ENCODE assay signal across 1 cellular context in the genomic region with DNA sequence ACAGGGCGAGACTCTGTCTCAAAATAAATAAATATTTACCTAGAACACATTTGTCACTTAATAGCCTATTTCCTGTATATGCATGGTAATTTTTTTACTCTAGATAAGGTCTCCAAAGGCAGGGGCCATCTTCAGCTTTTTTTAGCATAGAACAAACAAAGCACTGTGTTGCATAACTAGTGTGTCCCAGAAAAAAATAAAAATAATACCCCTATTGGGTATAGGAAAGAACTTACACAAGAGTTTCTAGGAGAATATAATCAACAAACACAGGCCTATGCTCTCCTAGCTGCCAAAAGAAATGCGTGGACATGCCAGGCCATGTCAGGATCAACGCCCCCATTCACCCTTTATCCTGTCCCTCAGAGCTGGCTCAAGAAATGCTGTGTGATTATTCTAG.
TF ChIP-seq lines count a peak whose summit lies in the region.

No MANE protein-coding gene starts in this region.

TF ChIP-seq in HepG2, 621 proteins besides CTCF, POLR2A, EP300 and RAD21 (continued from another document and continues in another):
- TF ChIP-seq, protein P1, sequence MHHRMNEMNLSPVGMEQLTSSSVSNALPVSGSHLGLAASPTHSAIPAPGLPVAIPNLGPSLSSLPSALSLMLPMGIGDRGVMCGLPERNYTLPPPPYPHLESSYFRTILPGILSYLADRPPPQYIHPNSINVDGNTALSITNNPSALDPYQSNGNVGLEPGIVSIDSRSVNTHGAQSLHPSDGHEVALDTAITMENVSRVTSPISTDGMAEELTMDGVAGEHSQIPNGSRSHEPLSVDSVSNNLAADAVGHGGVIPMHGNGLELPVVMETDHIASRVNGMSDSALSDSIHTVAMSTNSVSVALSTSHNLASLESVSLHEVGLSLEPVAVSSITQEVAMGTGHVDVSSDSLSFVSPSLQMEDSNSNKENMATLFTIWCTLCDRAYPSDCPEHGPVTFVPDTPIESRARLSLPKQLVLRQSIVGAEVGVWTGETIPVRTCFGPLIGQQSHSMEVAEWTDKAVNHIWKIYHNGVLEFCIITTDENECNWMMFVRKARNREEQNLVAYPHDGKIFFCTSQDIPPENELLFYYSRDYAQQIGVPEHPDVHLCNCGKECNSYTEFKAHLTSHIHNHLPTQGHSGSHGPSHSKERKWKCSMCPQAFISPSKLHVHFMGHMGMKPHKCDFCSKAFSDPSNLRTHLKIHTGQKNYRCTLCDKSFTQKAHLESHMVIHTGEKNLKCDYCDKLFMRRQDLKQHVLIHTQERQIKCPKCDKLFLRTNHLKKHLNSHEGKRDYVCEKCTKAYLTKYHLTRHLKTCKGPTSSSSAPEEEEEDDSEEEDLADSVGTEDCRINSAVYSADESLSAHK (CRISPR knock-in tag; IDR thresholded peaks at IDR 0.05; ENCODE audit: borderline replicate concordance), result no peak
- TF ChIP-seq, protein P2, sequence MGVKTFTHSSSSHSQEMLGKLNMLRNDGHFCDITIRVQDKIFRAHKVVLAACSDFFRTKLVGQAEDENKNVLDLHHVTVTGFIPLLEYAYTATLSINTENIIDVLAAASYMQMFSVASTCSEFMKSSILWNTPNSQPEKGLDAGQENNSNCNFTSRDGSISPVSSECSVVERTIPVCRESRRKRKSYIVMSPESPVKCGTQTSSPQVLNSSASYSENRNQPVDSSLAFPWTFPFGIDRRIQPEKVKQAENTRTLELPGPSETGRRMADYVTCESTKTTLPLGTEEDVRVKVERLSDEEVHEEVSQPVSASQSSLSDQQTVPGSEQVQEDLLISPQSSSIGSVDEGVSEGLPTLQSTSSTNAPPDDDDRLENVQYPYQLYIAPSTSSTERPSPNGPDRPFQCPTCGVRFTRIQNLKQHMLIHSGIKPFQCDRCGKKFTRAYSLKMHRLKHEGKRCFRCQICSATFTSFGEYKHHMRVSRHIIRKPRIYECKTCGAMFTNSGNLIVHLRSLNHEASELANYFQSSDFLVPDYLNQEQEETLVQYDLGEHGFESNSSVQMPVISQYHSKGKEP (CRISPR knock-in tag; IDR thresholded peaks at IDR 0.05), result no peak
- no peak for TF ChIP-seq ZNF891 (CRISPR knock-in tag; IDR thresholded peaks at IDR 0.05)
- no peak for TF ChIP-seq ZSCAN21 (CRISPR knock-in tag; IDR thresholded peaks at IDR 0.05; ENCODE audit: borderline replicate concordance)
- TF ChIP-seq RAD51 (IDR thresholded peaks at IDR 0.05; ENCODE audit: borderline replicate concordance), result no peak
- TF ChIP-seq, protein P3, sequence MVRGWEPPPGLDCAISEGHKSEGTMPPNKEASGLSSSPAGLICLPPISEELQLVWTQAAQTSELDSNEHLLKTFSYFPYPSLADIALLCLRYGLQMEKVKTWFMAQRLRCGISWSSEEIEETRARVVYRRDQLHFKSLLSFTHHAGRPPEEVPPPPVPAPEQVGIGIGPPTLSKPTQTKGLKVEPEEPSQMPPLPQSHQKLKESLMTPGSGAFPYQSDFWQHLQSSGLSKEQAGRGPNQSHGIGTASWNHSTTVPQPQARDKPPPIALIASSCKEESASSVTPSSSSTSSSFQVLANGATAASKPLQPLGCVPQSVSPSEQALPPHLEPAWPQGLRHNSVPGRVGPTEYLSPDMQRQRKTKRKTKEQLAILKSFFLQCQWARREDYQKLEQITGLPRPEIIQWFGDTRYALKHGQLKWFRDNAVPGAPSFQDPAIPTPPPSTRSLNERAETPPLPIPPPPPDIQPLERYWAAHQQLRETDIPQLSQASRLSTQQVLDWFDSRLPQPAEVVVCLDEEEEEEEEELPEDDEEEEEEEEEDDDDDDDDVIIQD (CRISPR knock-in tag; IDR thresholded peaks at IDR 0.05; ENCODE audit: low read depth), result no peak
- TF ChIP-seq, protein P4, sequence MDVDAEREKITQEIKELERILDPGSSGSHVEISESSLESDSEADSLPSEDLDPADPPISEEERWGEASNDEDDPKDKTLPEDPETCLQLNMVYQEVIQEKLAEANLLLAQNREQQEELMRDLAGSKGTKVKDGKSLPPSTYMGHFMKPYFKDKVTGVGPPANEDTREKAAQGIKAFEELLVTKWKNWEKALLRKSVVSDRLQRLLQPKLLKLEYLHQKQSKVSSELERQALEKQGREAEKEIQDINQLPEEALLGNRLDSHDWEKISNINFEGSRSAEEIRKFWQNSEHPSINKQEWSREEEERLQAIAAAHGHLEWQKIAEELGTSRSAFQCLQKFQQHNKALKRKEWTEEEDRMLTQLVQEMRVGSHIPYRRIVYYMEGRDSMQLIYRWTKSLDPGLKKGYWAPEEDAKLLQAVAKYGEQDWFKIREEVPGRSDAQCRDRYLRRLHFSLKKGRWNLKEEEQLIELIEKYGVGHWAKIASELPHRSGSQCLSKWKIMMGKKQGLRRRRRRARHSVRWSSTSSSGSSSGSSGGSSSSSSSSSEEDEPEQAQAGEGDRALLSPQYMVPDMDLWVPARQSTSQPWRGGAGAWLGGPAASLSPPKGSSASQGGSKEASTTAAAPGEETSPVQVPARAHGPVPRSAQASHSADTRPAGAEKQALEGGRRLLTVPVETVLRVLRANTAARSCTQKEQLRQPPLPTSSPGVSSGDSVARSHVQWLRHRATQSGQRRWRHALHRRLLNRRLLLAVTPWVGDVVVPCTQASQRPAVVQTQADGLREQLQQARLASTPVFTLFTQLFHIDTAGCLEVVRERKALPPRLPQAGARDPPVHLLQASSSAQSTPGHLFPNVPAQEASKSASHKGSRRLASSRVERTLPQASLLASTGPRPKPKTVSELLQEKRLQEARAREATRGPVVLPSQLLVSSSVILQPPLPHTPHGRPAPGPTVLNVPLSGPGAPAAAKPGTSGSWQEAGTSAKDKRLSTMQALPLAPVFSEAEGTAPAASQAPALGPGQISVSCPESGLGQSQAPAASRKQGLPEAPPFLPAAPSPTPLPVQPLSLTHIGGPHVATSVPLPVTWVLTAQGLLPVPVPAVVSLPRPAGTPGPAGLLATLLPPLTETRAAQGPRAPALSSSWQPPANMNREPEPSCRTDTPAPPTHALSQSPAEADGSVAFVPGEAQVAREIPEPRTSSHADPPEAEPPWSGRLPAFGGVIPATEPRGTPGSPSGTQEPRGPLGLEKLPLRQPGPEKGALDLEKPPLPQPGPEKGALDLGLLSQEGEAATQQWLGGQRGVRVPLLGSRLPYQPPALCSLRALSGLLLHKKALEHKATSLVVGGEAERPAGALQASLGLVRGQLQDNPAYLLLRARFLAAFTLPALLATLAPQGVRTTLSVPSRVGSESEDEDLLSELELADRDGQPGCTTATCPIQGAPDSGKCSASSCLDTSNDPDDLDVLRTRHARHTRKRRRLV (CRISPR knock-in tag; IDR thresholded peaks at IDR 0.05), result no peak
- TF ChIP-seq ATF7-NPFF (CRISPR knock-in tag; IDR thresholded peaks at IDR 0.05; ENCODE audit: low read depth), result no peak
- TF ChIP-seq ARNTL (CRISPR knock-in tag; IDR thresholded peaks at IDR 0.05), result no peak
- no peak for TF ChIP-seq FLYWCH1 (CRISPR knock-in tag; IDR thresholded peaks at IDR 0.05)
- no peak for TF ChIP-seq NR3C1 (CRISPR knock-in tag; IDR thresholded peaks at IDR 0.05)
- TF ChIP-seq, protein P5, sequence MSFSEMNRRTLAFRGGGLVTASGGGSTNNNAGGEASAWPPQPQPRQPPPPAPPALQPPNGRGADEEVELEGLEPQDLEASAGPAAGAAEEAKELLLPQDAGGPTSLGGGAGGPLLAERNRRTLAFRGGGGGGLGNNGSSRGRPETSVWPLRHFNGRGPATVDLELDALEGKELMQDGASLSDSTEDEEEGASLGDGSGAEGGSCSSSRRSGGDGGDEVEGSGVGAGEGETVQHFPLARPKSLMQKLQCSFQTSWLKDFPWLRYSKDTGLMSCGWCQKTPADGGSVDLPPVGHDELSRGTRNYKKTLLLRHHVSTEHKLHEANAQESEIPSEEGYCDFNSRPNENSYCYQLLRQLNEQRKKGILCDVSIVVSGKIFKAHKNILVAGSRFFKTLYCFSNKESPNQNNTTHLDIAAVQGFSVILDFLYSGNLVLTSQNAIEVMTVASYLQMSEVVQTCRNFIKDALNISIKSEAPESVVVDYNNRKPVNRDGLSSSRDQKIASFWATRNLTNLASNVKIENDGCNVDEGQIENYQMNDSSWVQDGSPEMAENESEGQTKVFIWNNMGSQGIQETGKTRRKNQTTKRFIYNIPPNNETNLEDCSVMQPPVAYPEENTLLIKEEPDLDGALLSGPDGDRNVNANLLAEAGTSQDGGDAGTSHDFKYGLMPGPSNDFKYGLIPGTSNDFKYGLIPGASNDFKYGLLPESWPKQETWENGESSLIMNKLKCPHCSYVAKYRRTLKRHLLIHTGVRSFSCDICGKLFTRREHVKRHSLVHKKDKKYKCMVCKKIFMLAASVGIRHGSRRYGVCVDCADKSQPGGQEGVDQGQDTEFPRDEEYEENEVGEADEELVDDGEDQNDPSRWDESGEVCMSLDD (CRISPR knock-in tag; IDR thresholded peaks at IDR 0.05; ENCODE audit: borderline replicate concordance), result no peak
- TF ChIP-seq, protein P6, sequence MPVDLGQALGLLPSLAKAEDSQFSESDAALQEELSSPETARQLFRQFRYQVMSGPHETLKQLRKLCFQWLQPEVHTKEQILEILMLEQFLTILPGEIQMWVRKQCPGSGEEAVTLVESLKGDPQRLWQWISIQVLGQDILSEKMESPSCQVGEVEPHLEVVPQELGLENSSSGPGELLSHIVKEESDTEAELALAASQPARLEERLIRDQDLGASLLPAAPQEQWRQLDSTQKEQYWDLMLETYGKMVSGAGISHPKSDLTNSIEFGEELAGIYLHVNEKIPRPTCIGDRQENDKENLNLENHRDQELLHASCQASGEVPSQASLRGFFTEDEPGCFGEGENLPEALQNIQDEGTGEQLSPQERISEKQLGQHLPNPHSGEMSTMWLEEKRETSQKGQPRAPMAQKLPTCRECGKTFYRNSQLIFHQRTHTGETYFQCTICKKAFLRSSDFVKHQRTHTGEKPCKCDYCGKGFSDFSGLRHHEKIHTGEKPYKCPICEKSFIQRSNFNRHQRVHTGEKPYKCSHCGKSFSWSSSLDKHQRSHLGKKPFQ (CRISPR knock-in tag; IDR thresholded peaks at IDR 0.05; ENCODE audit: insufficient replicate concordance), result no peak
- TF ChIP-seq ARNT (IDR thresholded peaks at IDR 0.05), result no peak
- TF ChIP-seq HMGA1 (CRISPR knock-in tag; conservative IDR thresholded peaks at IDR 0.05), result no peak
- no peak for TF ChIP-seq MAFF (IDR thresholded peaks at IDR 0.05; ENCODE audit: low read depth, low read length)
- TF ChIP-seq PHF8 (CRISPR knock-in tag; IDR thresholded peaks at IDR 0.05), result no peak
- TF ChIP-seq ZNF337 (CRISPR knock-in tag; IDR thresholded peaks at IDR 0.05; ENCODE audit: borderline replicate concordance, low read depth), result no peak
- TF ChIP-seq, protein P7, sequence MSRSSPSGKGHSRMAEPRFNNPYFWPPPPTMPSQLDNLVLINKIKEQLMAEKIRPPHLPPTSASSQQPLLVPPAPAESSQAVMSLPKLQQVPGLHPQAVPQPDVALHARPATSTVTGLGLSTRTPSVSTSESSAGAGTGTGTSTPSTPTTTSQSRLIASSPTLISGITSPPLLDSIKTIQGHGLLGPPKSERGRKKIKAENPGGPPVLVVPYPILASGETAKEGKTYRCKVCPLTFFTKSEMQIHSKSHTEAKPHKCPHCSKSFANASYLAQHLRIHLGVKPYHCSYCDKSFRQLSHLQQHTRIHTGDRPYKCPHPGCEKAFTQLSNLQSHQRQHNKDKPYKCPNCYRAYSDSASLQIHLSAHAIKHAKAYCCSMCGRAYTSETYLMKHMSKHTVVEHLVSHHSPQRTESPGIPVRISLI (CRISPR knock-in tag; IDR thresholded peaks at IDR 0.05; ENCODE audit: borderline replicate concordance), result peak; percentile 79
- no peak for TF ChIP-seq ARNT2 (CRISPR knock-in tag; IDR thresholded peaks at IDR 0.05; ENCODE audit: low read depth)
- no peak for TF ChIP-seq KMT2A (CRISPR knock-in tag; IDR thresholded peaks at IDR 0.05)
- TF ChIP-seq ZNF138 (CRISPR knock-in tag; IDR thresholded peaks at IDR 0.05; ENCODE audit: low read depth), result no peak
- TF ChIP-seq TCF12 (IDR thresholded peaks at IDR 0.05), result no peak
- no peak for TF ChIP-seq TCF12 (CRISPR knock-in tag; IDR thresholded peaks at IDR 0.05)
- no peak for TF ChIP-seq NCOR1 (IDR thresholded peaks at IDR 0.05; ENCODE audit: borderline replicate concordance, low read length)
- no peak for TF ChIP-seq ZNF34 (CRISPR knock-in tag; IDR thresholded peaks at IDR 0.05; ENCODE audit: borderline replicate concordance)
- no peak for TF ChIP-seq ZNF768 (CRISPR knock-in tag; IDR thresholded peaks at IDR 0.05)
- no peak for TF ChIP-seq ZNF724P (CRISPR knock-in tag; IDR thresholded peaks at IDR 0.05; ENCODE audit: borderline replicate concordance)
- TF ChIP-seq, protein P8, sequence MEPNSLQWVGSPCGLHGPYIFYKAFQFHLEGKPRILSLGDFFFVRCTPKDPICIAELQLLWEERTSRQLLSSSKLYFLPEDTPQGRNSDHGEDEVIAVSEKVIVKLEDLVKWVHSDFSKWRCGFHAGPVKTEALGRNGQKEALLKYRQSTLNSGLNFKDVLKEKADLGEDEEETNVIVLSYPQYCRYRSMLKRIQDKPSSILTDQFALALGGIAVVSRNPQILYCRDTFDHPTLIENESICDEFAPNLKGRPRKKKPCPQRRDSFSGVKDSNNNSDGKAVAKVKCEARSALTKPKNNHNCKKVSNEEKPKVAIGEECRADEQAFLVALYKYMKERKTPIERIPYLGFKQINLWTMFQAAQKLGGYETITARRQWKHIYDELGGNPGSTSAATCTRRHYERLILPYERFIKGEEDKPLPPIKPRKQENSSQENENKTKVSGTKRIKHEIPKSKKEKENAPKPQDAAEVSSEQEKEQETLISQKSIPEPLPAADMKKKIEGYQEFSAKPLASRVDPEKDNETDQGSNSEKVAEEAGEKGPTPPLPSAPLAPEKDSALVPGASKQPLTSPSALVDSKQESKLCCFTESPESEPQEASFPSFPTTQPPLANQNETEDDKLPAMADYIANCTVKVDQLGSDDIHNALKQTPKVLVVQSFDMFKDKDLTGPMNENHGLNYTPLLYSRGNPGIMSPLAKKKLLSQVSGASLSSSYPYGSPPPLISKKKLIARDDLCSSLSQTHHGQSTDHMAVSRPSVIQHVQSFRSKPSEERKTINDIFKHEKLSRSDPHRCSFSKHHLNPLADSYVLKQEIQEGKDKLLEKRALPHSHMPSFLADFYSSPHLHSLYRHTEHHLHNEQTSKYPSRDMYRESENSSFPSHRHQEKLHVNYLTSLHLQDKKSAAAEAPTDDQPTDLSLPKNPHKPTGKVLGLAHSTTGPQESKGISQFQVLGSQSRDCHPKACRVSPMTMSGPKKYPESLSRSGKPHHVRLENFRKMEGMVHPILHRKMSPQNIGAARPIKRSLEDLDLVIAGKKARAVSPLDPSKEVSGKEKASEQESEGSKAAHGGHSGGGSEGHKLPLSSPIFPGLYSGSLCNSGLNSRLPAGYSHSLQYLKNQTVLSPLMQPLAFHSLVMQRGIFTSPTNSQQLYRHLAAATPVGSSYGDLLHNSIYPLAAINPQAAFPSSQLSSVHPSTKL (CRISPR knock-in tag; IDR thresholded peaks at IDR 0.05), result peak; percentile 68; the same call in 1 of the 2 replicates
